Comparison of ENCODE assay signal across 8 cellular contexts in genomic region chr5:71455427-71456361, GRCh38.
DNase-seq lines count a peak whose midpoint lies in the region; ATAC-seq lines count a peak whose summit lies in the region.

BDP1 (plus strand) TSS chr5:71455651; CDS start chr5:71455878, 227 bp downstream.

- H3K9me3 ChIP-seq in BLaER1 = no peaks in the 10 kb centered on the region

- H3K4me1 ChIP-seq in BLaER1 = peaks cover 22% of the 10 kb centered on the region

- peaks cover 42% of the 10 kb centered on the region for H4K20me1 ChIP-seq in BLaER1

- peak within 1 kb of the TSS; percentile 93 for H3K27ac ChIP-seq in BLaER1
- peak within 1 kb of the TSS; percentile 57 for H3K27ac ChIP-seq in cingulate gyrus (ENCODE audit: low read depth, low read length)

- ATAC-seq in HG03460 (IDR thresholded peaks at IDR 0.05; ENCODE audit: unreplicated experiment) = peak; percentile 92

- peaks cover 24% of the 10 kb centered on the region for H3K36me3 ChIP-seq in BLaER1

- DNase-seq in GM19240 (ENCODE audit: insufficient read length, low spot score) (peak; percentile 80), NCI-H524 treated with DMSO at 0.1 percent for 48 hours (lab: John Stamatoyannopoulos, UW) (peak; percentile 57), kidney glomerular epithelial cell (lab: John Stamatoyannopoulos, UW) (peak; percentile 93)
- DNase-seq in activated CD4-positive, alpha-beta T cell treated with anti-CD3 and anti-CD28 coated beads for 4 hours = peak; percentile 90 to 99
- peak; percentile 86 to 94 for DNase-seq in stimulated activated CD4-positive, alpha-beta T cell treated with anti-CD3 and anti-CD28 coated beads, Interleukin-1b, Interleukin-23, amount 100 ng/mL, for 1 hour (ENCODE audit: low read depth in 2 of 2)

- peak within 1 kb of the TSS; percentile 93 for H3K9ac ChIP-seq in BLaER1

- no peaks in the 10 kb centered on the region for H3K27me3 ChIP-seq in BLaER1

- H3K4me3 ChIP-seq in BLaER1 = peak within 1 kb of the TSS; percentile 95

- peak within 1 kb of the TSS; percentile 89 for H3K4me2 ChIP-seq in BLaER1

Comparison
In these comparisons a context has a peak if more than half of its experiments do, and no peak if none do; other contexts are left out.
1. Peak in every context shown above with its lines: DNase-seq, ATAC-seq, H3K4me3 ChIP-seq and H3K27ac ChIP-seq.